ENCODE assay signal across 1 cellular context in the genomic region with DNA sequence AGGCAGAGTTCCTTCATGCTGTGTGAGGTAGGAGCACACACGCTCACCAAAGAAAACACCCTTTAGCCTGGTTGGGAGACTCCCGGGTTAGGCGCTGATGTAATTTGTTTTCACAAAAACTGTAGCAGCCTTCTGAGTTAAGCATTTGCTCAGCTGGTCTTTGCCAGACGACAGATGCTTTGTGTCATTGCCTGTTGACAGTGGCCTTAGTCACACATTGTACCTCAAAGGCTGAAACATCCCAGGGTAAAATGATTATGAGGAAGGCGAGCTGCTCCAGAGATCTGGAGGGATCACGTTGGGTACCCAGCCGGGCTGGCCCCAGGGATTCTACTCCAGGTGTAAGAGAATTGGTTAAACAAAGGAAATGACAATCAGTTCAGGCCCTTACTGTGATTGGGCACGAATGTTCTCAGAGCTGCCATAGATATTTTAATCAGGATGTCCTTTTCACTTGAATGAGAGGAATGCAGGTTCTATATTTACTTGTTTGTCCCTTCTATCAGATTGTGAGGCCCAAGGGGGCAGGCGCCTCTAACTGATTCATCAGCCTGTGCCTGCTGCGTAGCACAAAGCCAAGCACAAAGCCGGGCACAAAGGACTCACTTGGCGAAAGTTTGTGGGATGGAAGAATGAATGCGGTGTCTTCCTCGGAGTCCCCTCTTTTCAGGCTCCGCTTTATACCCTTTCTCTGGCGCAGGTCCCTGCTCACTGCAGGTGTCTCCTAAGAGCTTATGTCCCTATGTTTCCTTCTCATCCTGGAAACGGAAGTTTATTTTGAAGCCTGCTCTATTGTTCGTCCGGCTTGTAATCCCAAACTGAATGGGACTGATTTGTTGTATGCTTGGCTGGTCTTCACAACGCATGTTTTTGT.
TF ChIP-seq lines count a peak whose summit lies in the region.

No MANE protein-coding gene starts in this region.

TF ChIP-seq in K562, 482 proteins besides CTCF, POLR2A, EP300 and RAD21 (continued from another document):
- no peak for TF ChIP-seq ATF1 (CRISPR knock-in tag; IDR thresholded peaks at IDR 0.05)
- 0 out of 2 replicates have a peak, but pooled peaks have one; percentile 15 for TF ChIP-seq ATF1 (tag; IDR thresholded peaks at IDR 0.05)
- no peak for TF ChIP-seq ATF2 (CRISPR knock-in tag; IDR thresholded peaks at IDR 0.05)
